Comparison of ENCODE assay signal across 1 cellular context in genomic region chr9:33159058-33159759, GRCh38.
TF ChIP-seq lines count a peak whose summit lies in the region.

No MANE protein-coding gene starts in this region.

TF ChIP-seq in HEK293, 187 proteins besides CTCF, POLR2A, EP300 and RAD21 (continued from another document and continues in another):
- TF ChIP-seq, protein P1, sequence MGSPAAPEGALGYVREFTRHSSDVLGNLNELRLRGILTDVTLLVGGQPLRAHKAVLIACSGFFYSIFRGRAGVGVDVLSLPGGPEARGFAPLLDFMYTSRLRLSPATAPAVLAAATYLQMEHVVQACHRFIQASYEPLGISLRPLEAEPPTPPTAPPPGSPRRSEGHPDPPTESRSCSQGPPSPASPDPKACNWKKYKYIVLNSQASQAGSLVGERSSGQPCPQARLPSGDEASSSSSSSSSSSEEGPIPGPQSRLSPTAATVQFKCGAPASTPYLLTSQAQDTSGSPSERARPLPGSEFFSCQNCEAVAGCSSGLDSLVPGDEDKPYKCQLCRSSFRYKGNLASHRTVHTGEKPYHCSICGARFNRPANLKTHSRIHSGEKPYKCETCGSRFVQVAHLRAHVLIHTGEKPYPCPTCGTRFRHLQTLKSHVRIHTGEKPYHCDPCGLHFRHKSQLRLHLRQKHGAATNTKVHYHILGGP (tag by site-specific recombination; IDR thresholded peaks at IDR 0.05) = no peak
- TF ChIP-seq ZEB2 (tag by site-specific recombination; IDR thresholded peaks at IDR 0.05) (0 out of 2 replicates have a peak, but pooled peaks have one; percentile 40), ZNF211 (tag by site-specific recombination; IDR thresholded peaks at IDR 0.05; ENCODE audit: low read depth) (no peak), ZNF610 (tag by site-specific recombination; IDR thresholded peaks at IDR 0.05; ENCODE audit: borderline replicate concordance) (no peak), ZIC2 (tag by site-specific recombination; IDR thresholded peaks at IDR 0.05) (peak; percentile 89), IKZF3 (tag by site-specific recombination; IDR thresholded peaks at IDR 0.05) (0 out of 2 replicates have a peak, but pooled peaks have one; percentile 9), ZNF747 (tag by site-specific recombination; IDR thresholded peaks at IDR 0.05) (no peak), ZNF248 (tag by site-specific recombination; IDR thresholded peaks at IDR 0.05) (no peak), SP2 (tag by site-specific recombination; IDR thresholded peaks at IDR 0.05) (0 out of 2 replicates have a peak, but pooled peaks have one; percentile 16), ZNF114 (tag by site-specific recombination; IDR thresholded peaks at IDR 0.05) (no peak), ZNF362 (tag by site-specific recombination; IDR thresholded peaks at IDR 0.05) (0 out of 2 replicates have a peak, but pooled peaks have one; percentile 22), GLIS1 (tag by site-specific recombination; IDR thresholded peaks at IDR 0.05) (peak; percentile 88), ZNF830 (tag by site-specific recombination; IDR thresholded peaks at IDR 0.05; ENCODE audit: low read depth) (no peak), ZNF157 (tag by site-specific recombination; IDR thresholded peaks at IDR 0.05) (no peak), ZNF571 (tag by site-specific recombination; IDR thresholded peaks at IDR 0.05) (no peak), ZXDB (tag by site-specific recombination; IDR thresholded peaks at IDR 0.05) (no peak), PRDM1 (tag by site-specific recombination; IDR thresholded peaks at IDR 0.05) (no peak), ZNF391 (tag by site-specific recombination; IDR thresholded peaks at IDR 0.05; ENCODE audit: borderline replicate concordance, low read depth) (no peak), ZNF501 (tag by site-specific recombination; IDR thresholded peaks at IDR 0.05) (no peak), GLI4 (tag by site-specific recombination; IDR thresholded peaks at IDR 0.05) (no peak), ZBTB6 (tag by site-specific recombination; IDR thresholded peaks at IDR 0.05) (no peak), ZNF548 (tag by site-specific recombination; IDR thresholded peaks at IDR 0.05) (no peak), ZNF311 (tag by site-specific recombination; IDR thresholded peaks at IDR 0.05; ENCODE audit: borderline replicate concordance) (no peak), ZBTB26 (tag by site-specific recombination; optimal IDR thresholded peaks at IDR 0.05) (no peak), ZBTB49 (tag by site-specific recombination; IDR thresholded peaks at IDR 0.05; ENCODE audit: low read depth) (no peak), KLF17 (tag by site-specific recombination; IDR thresholded peaks at IDR 0.05) (peak; percentile 98), SETDB1 (IDR thresholded peaks at IDR 0.05; ENCODE audit: insufficient read length, low read length) (no peak), KLF7 (tag by site-specific recombination; IDR thresholded peaks at IDR 0.05; ENCODE audit: borderline replicate concordance) (no peak), SP7 (tag by site-specific recombination; IDR thresholded peaks at IDR 0.05) (peak; percentile 52; the same call in 1 of the 2 replicates), GLIS2 (tag by site-specific recombination; IDR thresholded peaks at IDR 0.05) (peak; percentile 78), ZNF561 (tag by site-specific recombination; IDR thresholded peaks at IDR 0.05; ENCODE audit: borderline replicate concordance) (no peak), ZNF629 (tag by site-specific recombination; IDR thresholded peaks at IDR 0.05) (peak; percentile 94), ZNF133 (tag by site-specific recombination; IDR thresholded peaks at IDR 0.05) (no peak), ZNF138 (tag by site-specific recombination; IDR thresholded peaks at IDR 0.05; ENCODE audit: borderline replicate concordance) (no peak), KLF16 (tag by site-specific recombination; IDR thresholded peaks at IDR 0.05) (no peak), AEBP2 (tag by site-specific recombination; IDR thresholded peaks at IDR 0.05; ENCODE audit: borderline replicate concordance) (no peak), WT1 (tag by site-specific recombination; IDR thresholded peaks at IDR 0.05) (peak; percentile 89), ZNF174 (tag by site-specific recombination; IDR thresholded peaks at IDR 0.05) (no peak), ZNF707 (tag by site-specific recombination; IDR thresholded peaks at IDR 0.05) (no peak), ZNF10 (tag by site-specific recombination; IDR thresholded peaks at IDR 0.05) (no peak), ZNF404 (tag by site-specific recombination; IDR thresholded peaks at IDR 0.05) (no peak), ZBTB7A (tag by site-specific recombination; IDR thresholded peaks at IDR 0.05; ENCODE audit: low read depth) (no peak), ZNF140 (tag by site-specific recombination; IDR thresholded peaks at IDR 0.05) (no peak), ZNF112 (tag by site-specific recombination; IDR thresholded peaks at IDR 0.05) (no peak), ZNF544 (tag by site-specific recombination; IDR thresholded peaks at IDR 0.05) (no peak), YY1 (tag by site-specific recombination; IDR thresholded peaks at IDR 0.05) (no peak), ZNF2 (tag by site-specific recombination; IDR thresholded peaks at IDR 0.05) (no peak), ZFP37 (tag by site-specific recombination; IDR thresholded peaks at IDR 0.05) (no peak), YY2 (tag by site-specific recombination; IDR thresholded peaks at IDR 0.05) (no peak), TRIM28 (IDR thresholded peaks at IDR 0.05; ENCODE audit: borderline replicate concordance, low read length) (0 out of 2 replicates have a peak, but pooled peaks have one; percentile 24)
- TF ChIP-seq, protein P2, sequence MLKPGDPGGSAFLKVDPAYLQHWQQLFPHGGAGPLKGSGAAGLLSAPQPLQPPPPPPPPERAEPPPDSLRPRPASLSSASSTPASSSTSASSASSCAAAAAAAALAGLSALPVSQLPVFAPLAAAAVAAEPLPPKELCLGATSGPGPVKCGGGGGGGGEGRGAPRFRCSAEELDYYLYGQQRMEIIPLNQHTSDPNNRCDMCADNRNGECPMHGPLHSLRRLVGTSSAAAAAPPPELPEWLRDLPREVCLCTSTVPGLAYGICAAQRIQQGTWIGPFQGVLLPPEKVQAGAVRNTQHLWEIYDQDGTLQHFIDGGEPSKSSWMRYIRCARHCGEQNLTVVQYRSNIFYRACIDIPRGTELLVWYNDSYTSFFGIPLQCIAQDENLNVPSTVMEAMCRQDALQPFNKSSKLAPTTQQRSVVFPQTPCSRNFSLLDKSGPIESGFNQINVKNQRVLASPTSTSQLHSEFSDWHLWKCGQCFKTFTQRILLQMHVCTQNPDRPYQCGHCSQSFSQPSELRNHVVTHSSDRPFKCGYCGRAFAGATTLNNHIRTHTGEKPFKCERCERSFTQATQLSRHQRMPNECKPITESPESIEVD (tag by site-specific recombination; IDR thresholded peaks at IDR 0.05) = no peak
- TF ChIP-seq, protein P3, sequence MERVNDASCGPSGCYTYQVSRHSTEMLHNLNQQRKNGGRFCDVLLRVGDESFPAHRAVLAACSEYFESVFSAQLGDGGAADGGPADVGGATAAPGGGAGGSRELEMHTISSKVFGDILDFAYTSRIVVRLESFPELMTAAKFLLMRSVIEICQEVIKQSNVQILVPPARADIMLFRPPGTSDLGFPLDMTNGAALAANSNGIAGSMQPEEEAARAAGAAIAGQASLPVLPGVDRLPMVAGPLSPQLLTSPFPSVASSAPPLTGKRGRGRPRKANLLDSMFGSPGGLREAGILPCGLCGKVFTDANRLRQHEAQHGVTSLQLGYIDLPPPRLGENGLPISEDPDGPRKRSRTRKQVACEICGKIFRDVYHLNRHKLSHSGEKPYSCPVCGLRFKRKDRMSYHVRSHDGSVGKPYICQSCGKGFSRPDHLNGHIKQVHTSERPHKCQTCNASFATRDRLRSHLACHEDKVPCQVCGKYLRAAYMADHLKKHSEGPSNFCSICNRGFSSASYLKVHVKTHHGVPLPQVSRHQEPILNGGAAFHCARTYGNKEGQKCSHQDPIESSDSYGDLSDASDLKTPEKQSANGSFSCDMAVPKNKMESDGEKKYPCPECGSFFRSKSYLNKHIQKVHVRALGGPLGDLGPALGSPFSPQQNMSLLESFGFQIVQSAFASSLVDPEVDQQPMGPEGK (tag by site-specific recombination; IDR thresholded peaks at IDR 0.05) = peak; percentile 86
- TF ChIP-seq, protein P4, sequence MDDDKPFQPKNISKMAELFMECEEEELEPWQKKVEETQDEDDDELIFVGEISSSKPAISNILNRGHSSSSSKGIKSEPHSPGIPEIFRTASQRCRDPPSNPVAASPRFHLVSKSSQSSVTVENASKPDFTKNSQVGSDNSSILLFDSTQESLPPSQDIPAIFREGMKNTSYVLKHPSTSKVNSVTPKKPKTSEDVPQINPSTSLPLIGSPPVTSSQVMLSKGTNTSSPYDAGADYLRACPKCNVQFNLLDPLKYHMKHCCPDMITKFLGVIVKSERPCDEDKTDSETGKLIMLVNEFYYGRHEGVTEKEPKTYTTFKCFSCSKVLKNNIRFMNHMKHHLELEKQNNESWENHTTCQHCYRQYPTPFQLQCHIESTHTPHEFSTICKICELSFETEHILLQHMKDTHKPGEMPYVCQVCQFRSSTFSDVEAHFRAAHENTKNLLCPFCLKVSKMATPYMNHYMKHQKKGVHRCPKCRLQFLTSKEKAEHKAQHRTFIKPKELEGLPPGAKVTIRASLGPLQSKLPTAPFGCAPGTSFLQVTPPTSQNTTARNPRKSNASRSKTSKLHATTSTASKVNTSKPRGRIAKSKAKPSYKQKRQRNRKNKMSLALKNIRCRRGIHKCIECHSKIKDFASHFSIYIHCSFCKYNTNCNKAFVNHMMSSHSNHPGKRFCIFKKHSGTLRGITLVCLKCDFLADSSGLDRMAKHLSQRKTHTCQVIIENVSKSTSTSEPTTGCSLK (tag by site-specific recombination; IDR thresholded peaks at IDR 0.05) = no peak
